Comparison of ENCODE assay signal across 37 cellular contexts in the genomic region with DNA sequence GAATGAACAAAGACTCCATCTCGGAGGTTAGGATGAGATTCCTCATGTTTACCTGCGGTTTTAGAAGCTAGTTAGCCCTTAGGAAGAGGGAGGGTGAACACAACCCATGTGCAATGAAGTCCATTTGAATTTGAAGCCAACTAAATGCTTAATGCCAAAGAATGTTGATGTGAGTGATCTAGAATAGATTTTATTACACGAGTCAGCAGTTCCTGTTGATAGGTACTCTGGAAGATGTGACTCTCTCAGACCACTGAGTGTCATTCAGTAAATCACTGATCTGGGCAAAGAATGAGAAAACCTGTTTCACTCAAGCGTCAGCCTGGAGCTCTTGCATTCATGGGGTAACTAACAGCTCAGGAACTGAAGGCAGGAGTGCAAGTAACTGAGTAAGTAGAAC.
"Had no signal": no experiment of that assay in that cellular context is flagged by ENCODE, and none has a peak within 500 bp of the region (broad histone marks: within the 10 kb centered on the region; RNA-seq: fewer than 3 reads in every experiment).

No MANE protein-coding gene starts in this region.

- H3K4me1 Mint-ChIP-seq: activated CD4-positive, alpha-beta T cell treated with anti-CD3 and anti-CD28 coated beads, Interleukin-2, amount 10 ng/mL, durations not matched to agents 24 days and 14 days; activated naive CD4-positive, alpha-beta T cell treated with anti-CD3 and anti-CD28 coated beads, Interleukin-2, amount 50 U/mL, for 24 hours; central memory CD8-positive, alpha-beta T cell had no signal

- H3K4me3 Mint-ChIP-seq: activated B cell treated with CpG ODN at 0.5 μM for 24 hours; activated CD4-positive, alpha-beta memory T cell treated with anti-CD3 and anti-CD28 coated beads for 36 hours; activated CD4-positive, alpha-beta T cell treated with anti-CD3 and anti-CD28 coated beads, Interleukin-2, amount 10 ng/mL, durations not matched to agents 24 days and 14 days; activated CD8-positive, alpha-beta T cell treated with anti-CD3 and anti-CD28 coated beads for 36 hours; activated naive CD4-positive, alpha-beta T cell treated with anti-CD3 and anti-CD28 coated beads, Interleukin-2, amount 10 ng/mL, durations not matched to agents 7 days and 5 days; activated naive CD4-positive, alpha-beta T cell treated with anti-CD3 and anti-CD28 coated beads, Interleukin-2, amount 50 U/mL, for 24 hours; activated naive CD8-positive, alpha-beta T cell; activated naive CD8-positive, alpha-beta T cell treated with anti-CD3 and anti-CD28 coated beads, Interleukin-2, amount 10 ng/mL, durations not matched to agents 7 days and 5 days; activated naive CD8-positive, alpha-beta T cell treated with anti-CD3 and anti-CD28 coated beads, Interleukin-2, amount 50 U/mL, for 24 hours; activated T-cell treated with anti-CD3 and anti-CD28 coated beads, Interleukin-2, amount 50 U/mL, for 4 hours; activated T-cell treated with anti-CD3 and anti-CD28 coated beads, Interleukin-2, amount 50 U/mL, for 72 hours; activated T-helper 1 cell treated with anti-CD3 and anti-CD28 coated beads, Interleukin-12 subunit alpha, Interleukin-12 subunit beta, Interleukin-2, Interleukin-4 antibody, amounts not matched to agents 30 ng/mL and 10 ng/mL and 1 ng/mL, durations not matched to agents 14 hours and 24 hours and 36 hours; brain; central memory CD8-positive, alpha-beta T cell; T-helper 2 cell treated with Interferon-gamma antibody and Interleukin-4, amounts not matched to agents 5 μg/mL and 100 μg/mL, for 36 hours had no signal

- H3K27ac Mint-ChIP-seq: activated B cell treated with CpG ODN at 0.5 μM for 24 hours; activated CD4-positive, alpha-beta memory T cell treated with anti-CD3 and anti-CD28 coated beads for 36 hours; activated CD4-positive, alpha-beta T cell treated with anti-CD3 and anti-CD28 coated beads, Interleukin-2, amount 10 ng/mL, durations not matched to agents 24 days and 14 days; activated CD8-positive, alpha-beta T cell treated with anti-CD3 and anti-CD28 coated beads for 36 hours; activated naive CD4-positive, alpha-beta T cell treated with anti-CD3 and anti-CD28 coated beads, Interleukin-2, amount 10 ng/mL, durations not matched to agents 7 days and 5 days; activated naive CD4-positive, alpha-beta T cell treated with anti-CD3 and anti-CD28 coated beads, Interleukin-2, amount 50 U/mL, for 24 hours; activated naive CD8-positive, alpha-beta T cell; activated naive CD8-positive, alpha-beta T cell treated with anti-CD3 and anti-CD28 coated beads, Interleukin-2, amount 10 ng/mL, durations not matched to agents 7 days and 5 days; activated naive CD8-positive, alpha-beta T cell treated with anti-CD3 and anti-CD28 coated beads, Interleukin-2, amount 50 U/mL, for 24 hours; activated T-cell treated with anti-CD3 and anti-CD28 coated beads, Interleukin-2, amount 50 U/mL, for 72 hours; activated T-helper 1 cell treated with anti-CD3 and anti-CD28 coated beads, Interleukin-12 subunit alpha, Interleukin-12 subunit beta, Interleukin-2, Interleukin-4 antibody, amounts not matched to agents 30 ng/mL and 10 ng/mL and 1 ng/mL, durations not matched to agents 14 hours and 24 hours and 36 hours; activated T-helper 2 cell treated with anti-CD3 and anti-CD28 coated beads, Interferon-gamma antibody, Interleukin-2, Interleukin-4, amounts not matched to agents 10 μg/mL and 5 μg/mL and 100 μg/mL, durations not matched to agents 14 hours and 24 hours and 36 hours; brain; T-helper 2 cell treated with Interferon-gamma antibody and Interleukin-4, amounts not matched to agents 5 μg/mL and 100 μg/mL, for 36 hours had no signal

- H3K9me3 ChIP-seq: ascending aorta had no signal

- H3K36me3 ChIP-seq: cardiac muscle cell had no signal

- H3K4me3 ChIP-seq: ascending aorta, cardiac muscle cell had no signal

- H3K9me3 Mint-ChIP-seq: activated B cell treated with CpG ODN at 0.5 μM for 24 hours; activated CD4-positive, alpha-beta memory T cell treated with anti-CD3 and anti-CD28 coated beads for 36 hours; activated CD4-positive, alpha-beta T cell treated with anti-CD3 and anti-CD28 coated beads, Interleukin-2, amount 10 ng/mL, durations not matched to agents 24 days and 14 days; activated CD8-positive, alpha-beta T cell treated with anti-CD3 and anti-CD28 coated beads for 36 hours; activated naive CD4-positive, alpha-beta T cell treated with anti-CD3 and anti-CD28 coated beads, Interleukin-2, amount 10 ng/mL, durations not matched to agents 7 days and 5 days; activated naive CD4-positive, alpha-beta T cell treated with anti-CD3 and anti-CD28 coated beads, Interleukin-2, amount 50 U/mL, for 24 hours; activated naive CD8-positive, alpha-beta T cell treated with anti-CD3 and anti-CD28 coated beads, Interleukin-2, amount 10 ng/mL, durations not matched to agents 7 days and 5 days; activated naive CD8-positive, alpha-beta T cell treated with anti-CD3 and anti-CD28 coated beads, Interleukin-2, amount 50 U/mL, for 24 hours; activated T-cell treated with anti-CD3 and anti-CD28 coated beads, Interleukin-2, amount 50 U/mL, for 4 hours; activated T-cell treated with anti-CD3 and anti-CD28 coated beads, Interleukin-2, amount 50 U/mL, for 72 hours; activated T-helper 1 cell treated with anti-CD3 and anti-CD28 coated beads, Interleukin-12 subunit alpha, Interleukin-12 subunit beta, Interleukin-2, Interleukin-4 antibody, amounts not matched to agents 30 ng/mL and 10 ng/mL and 1 ng/mL, durations not matched to agents 14 hours and 24 hours and 36 hours; activated T-helper 2 cell treated with anti-CD3 and anti-CD28 coated beads, Interferon-gamma antibody, Interleukin-2, Interleukin-4, amounts not matched to agents 10 μg/mL and 5 μg/mL and 100 μg/mL, durations not matched to agents 14 hours and 24 hours and 36 hours; brain; central memory CD8-positive, alpha-beta T cell; T-helper 2 cell treated with Interferon-gamma antibody and Interleukin-4, amounts not matched to agents 5 μg/mL and 100 μg/mL, for 36 hours had no signal

- ATAC-seq: activated CD8-positive, alpha-beta T cell treated with anti-CD3 and anti-CD28 coated beads for 36 hours; activated naive CD8-positive, alpha-beta T cell treated with anti-CD3 and anti-CD28 coated beads, Interleukin-2, amount 50 U/mL, for 24 hours; activated T-cell treated with anti-CD3 and anti-CD28 coated beads, Interleukin-2, amount 50 U/mL, for 4 hours; activated T-cell treated with anti-CD3 and anti-CD28 coated beads, Interleukin-2, amount 50 U/mL, for 72 hours had no signal

- H3K27me3 Mint-ChIP-seq: activated B cell treated with CpG ODN at 0.5 μM for 24 hours; activated CD4-positive, alpha-beta memory T cell treated with anti-CD3 and anti-CD28 coated beads for 36 hours; activated CD8-positive, alpha-beta T cell treated with anti-CD3 and anti-CD28 coated beads for 36 hours; activated naive CD4-positive, alpha-beta T cell treated with anti-CD3 and anti-CD28 coated beads, Interleukin-2, amount 10 ng/mL, durations not matched to agents 7 days and 5 days; activated naive CD4-positive, alpha-beta T cell treated with anti-CD3 and anti-CD28 coated beads, Interleukin-2, amount 50 U/mL, for 24 hours; activated naive CD8-positive, alpha-beta T cell; brain had no signal

- FAIRE-seq: bronchial epithelial cell, TTC549 had no signal

- H3K27me3 ChIP-seq: ascending aorta, cardiac muscle cell had no signal

- H3K27ac ChIP-seq: ascending aorta, cardiac muscle cell, VCaP had no signal

- H3K36me3 Mint-ChIP-seq: activated CD4-positive, alpha-beta memory T cell treated with anti-CD3 and anti-CD28 coated beads for 36 hours; activated naive CD4-positive, alpha-beta T cell treated with anti-CD3 and anti-CD28 coated beads, Interleukin-2, amount 10 ng/mL, durations not matched to agents 7 days and 5 days; activated naive CD4-positive, alpha-beta T cell treated with anti-CD3 and anti-CD28 coated beads, Interleukin-2, amount 50 U/mL, for 24 hours; activated naive CD8-positive, alpha-beta T cell; activated naive CD8-positive, alpha-beta T cell treated with anti-CD3 and anti-CD28 coated beads, Interleukin-2, amount 10 ng/mL, durations not matched to agents 7 days and 5 days; brain had no signal

- DNase-seq: activated B cell treated with CpG ODN at 0.5 μM for 24 hours; activated CD4-positive, alpha-beta memory T cell treated with anti-CD3 and anti-CD28 coated beads for 36 hours; activated CD4-positive, alpha-beta T cell treated with anti-CD3 and anti-CD28 coated beads for 4 hours; activated CD4-positive, alpha-beta T cell treated with anti-CD3 and anti-CD28 coated beads, Interleukin-2, amount 10 ng/mL, durations not matched to agents 24 days and 14 days; activated CD4-positive, alpha-beta T cell treated with anti-CD3 and anti-CD28 coated beads, Interleukin-2, amount 50 U/mL, for 1 hour; activated CD4-positive, alpha-beta T cell treated with anti-CD3 and anti-CD28 coated beads, Interleukin-2, amount 50 U/mL, for 4 hours; activated CD4-positive, CD25-positive, alpha-beta regulatory T cell treated with anti-CD3 and anti-CD28 coated beads, Interleukin-2, amount 50 U/mL, for 72 hours; activated CD8-positive, alpha-beta memory T cell treated with anti-CD3 and anti-CD28 coated beads, Interleukin-2, amount 50 U/mL, for 4 hours; activated CD8-positive, alpha-beta T cell treated with anti-CD3 and anti-CD28 coated beads for 36 hours; activated effector memory CD4-positive, alpha-beta T cell treated with Interleukin-2 at 50 U/mL for 16 hours; activated gamma-delta T cell; activated naive CD4-positive, alpha-beta T cell treated with anti-CD3 and anti-CD28 coated beads, Interleukin-2, amount 10 ng/mL, durations not matched to agents 7 days and 5 days; activated naive CD4-positive, alpha-beta T cell treated with Interleukin-2 at 50 U/mL for 16 hours; activated naive CD8-positive, alpha-beta T cell treated with anti-CD3 and anti-CD28 coated beads, Interleukin-2, amount 10 ng/mL, durations not matched to agents 7 days and 5 days; activated naive CD8-positive, alpha-beta T cell treated with anti-CD3 and anti-CD28 coated beads, Interleukin-2, amount 50 U/mL, for 24 hours; activated T-cell treated with anti-CD3 and anti-CD28 coated beads for 4 hours; activated T-cell treated with anti-CD3 and anti-CD28 coated beads, Interleukin-2, amount 50 U/mL, for 1 hour; activated T-cell treated with anti-CD3 and anti-CD28 coated beads, Interleukin-2, amount 50 U/mL, for 4 hours; activated T-cell treated with anti-CD3 and anti-CD28 coated beads, Interleukin-2, amount 50 U/mL, for 72 hours; amygdala; anterior cingulate cortex; caudate nucleus; cerebellar nuclear complex; T-helper 2 cell; T-helper 9 cell had no signal
